In the genomic region with DNA sequence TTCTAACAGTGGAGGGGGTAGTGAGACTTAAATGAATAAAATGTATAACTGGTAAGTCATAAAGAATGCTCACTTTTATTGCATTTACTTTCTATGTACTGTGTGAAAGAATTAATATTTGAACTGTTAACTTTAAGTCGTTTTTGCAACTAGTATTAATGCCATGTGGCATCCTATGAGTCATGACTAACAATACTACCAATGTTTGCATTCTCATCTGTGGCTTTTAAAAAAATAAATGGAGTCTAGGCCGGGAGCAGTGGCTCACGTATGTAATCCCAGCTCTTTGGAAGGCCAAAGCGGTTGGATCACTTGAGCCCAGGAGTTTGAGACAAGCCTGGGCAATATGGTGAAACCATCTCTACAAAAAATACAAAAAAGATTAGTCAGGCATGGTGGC, we compare ENCODE assay signal across 16 cellular contexts. TPM values are rescaled to one million over a fixed set of nuclear protein-coding genes. Genes with fewer than 3 reads are reported as not detected.
DNase-seq lines count a peak whose midpoint lies in the region; ATAC-seq and TF ChIP-seq lines count a peak whose summit lies in the region.
"Had no signal": no experiment of that assay in that cellular context is flagged by ENCODE, and none has a peak within 500 bp of the region (broad histone marks: within the 10 kb centered on the region; RNA-seq: fewer than 3 reads in every experiment).

No MANE protein-coding gene starts in this region.

- no peaks in the 10 kb centered on the region for H3K27me3 Mint-ChIP-seq in osteocyte (ENCODE audit: unreplicated experiment)
- H3K27me3 Mint-ChIP-seq: progenitor cell of endocrine pancreas had no signal

- H3K36me3 Mint-ChIP-seq in osteocyte (ENCODE audit: unreplicated experiment), result peaks cover 8% of the 10 kb centered on the region

- peaks cover 17% of the 10 kb centered on the region for H3K4me1 Mint-ChIP-seq in osteocyte (ENCODE audit: unreplicated experiment)

- peaks cover 3% of the 10 kb centered on the region for H3K9me3 Mint-ChIP-seq in osteocyte (ENCODE audit: unreplicated experiment)
- H3K9me3 Mint-ChIP-seq: T-helper 1 cell treated with Interleukin-12 subunit alpha and Interleukin-12 subunit beta and Interleukin-4 antibody, amounts not matched to agents 30 μg/mL and 1 μg/mL, for 36 hours had no signal

- no peaks in the 10 kb centered on the region for H3K27me3 ChIP-seq in RWPE2 (ENCODE audit: insufficient read depth, poor library complexity, severe bottlenecking)
- H3K27me3 ChIP-seq: BLaER1 had no signal

- H3K9me3 ChIP-seq in RWPE2 (ENCODE audit: severe bottlenecking), result no peaks in the 10 kb centered on the region
- H3K9me3 ChIP-seq: BLaER1 had no signal

- H3K4me3 ChIP-seq in RWPE2 (ENCODE audit: severe bottlenecking), result no peak overlapping the region
- H3K4me3 ChIP-seq: BLaER1 had no signal

- H3K27ac ChIP-seq in RWPE2 (ENCODE audit: poor library complexity, severe bottlenecking) (peak overlapping the region; percentile 62), epithelial cell of prostate (peak overlapping the region; percentile 75)
- H3K27ac ChIP-seq: BLaER1 had no signal

- DNase-seq in ELR (ENCODE audit: low read depth) (peak; percentile 73), RWPE2 (ENCODE audit: low spot score) (peak; percentile 63), epithelial cell of prostate (ENCODE audit: low read depth, low spot score) (peak; percentile 93), osteocyte (ENCODE audit: extremely low spot score, unreplicated experiment) (no peak), kidney glomerular epithelial cell (lab: John Stamatoyannopoulos, UW) (no peak), NCI-H82 (lab: John Stamatoyannopoulos, UW) (no peak)
- DNase-seq in activated CD4-positive, alpha-beta T cell treated with anti-CD3 and anti-CD28 coated beads for 48 hours, result no peak
- DNase-seq: activated CD4-positive, alpha-beta T cell treated with anti-CD3 and anti-CD28 coated beads for 1 hour; glutamatergic neuron; NCI-H1105; NCI-H446 treated with DMSO at 0.1 percent for 48 hours had no signal

- H3K27ac Mint-ChIP-seq in osteocyte (ENCODE audit: unreplicated experiment), result peak overlapping the region; percentile 59
- H3K27ac Mint-ChIP-seq: progenitor cell of endocrine pancreas; T-helper 1 cell treated with Interleukin-12 subunit alpha and Interleukin-12 subunit beta and Interleukin-4 antibody, amounts not matched to agents 30 μg/mL and 1 μg/mL, for 36 hours had no signal

- H3K4me3 Mint-ChIP-seq in osteocyte (ENCODE audit: unreplicated experiment), result no peak overlapping the region
- H3K4me3 Mint-ChIP-seq: T-helper 1 cell treated with Interleukin-12 subunit alpha and Interleukin-12 subunit beta and Interleukin-4 antibody, amounts not matched to agents 30 μg/mL and 1 μg/mL, for 36 hours had no signal

- TF ChIP-seq CTCF in RWPE2 (IDR thresholded peaks at IDR 0.05; ENCODE audit: poor library complexity, severe bottlenecking), result no peak
- no peak for TF ChIP-seq CTCF in osteocyte (IDR thresholded peaks at IDR 0.05)

- ATAC-seq in RWPE2 (ENCODE audit: low read depth) (peak; percentile 93), GM18907 (IDR thresholded peaks at IDR 0.05; ENCODE audit: unreplicated experiment) (no peak)

- H3K36me3 ChIP-seq in RWPE2 (ENCODE audit: low read depth), result no peaks in the 10 kb centered on the region

- peaks cover 15% of the 10 kb centered on the region for H3K4me1 ChIP-seq in RWPE2 (ENCODE audit: insufficient read depth, poor library complexity, severe bottlenecking)
- H3K4me1 ChIP-seq: BLaER1 had no signal

RNA-seq across cellular contexts. Expression of a gene that starts 5.2 kb away (rescaled TPM):
- not detected in 2 replicates for total RNA-seq in osteocyte
- total RNA-seq: dermis microvascular lymphatic vessel endothelial cell, progenitor cell of endocrine pancreas had no signal

RNA-seq across cellular contexts. Expression of a gene that starts 39.3 kb away (rescaled TPM):
- 55.0 and 59.4 TPM in 2 replicates for total RNA-seq in osteocyte

RNA-seq across cellular contexts. Expression of a gene that starts 39.4 kb away (rescaled TPM):
- total RNA-seq in osteocyte, result 18.9 and 22.7 TPM in 2 replicates

Comparison
In these comparisons a context has a peak if more than half of its experiments do, and no peak if none do; other contexts are left out.
1. DNase-seq: peak in ELR (single experiment), RWPE2 (single experiment) and epithelial cell of prostate (single experiment); none in osteocyte (single experiment), activated CD4-positive, alpha-beta T cell treated with anti-CD3 and anti-CD28 coated beads for 48 hours (single experiment), kidney glomerular epithelial cell (single experiment) and NCI-H82 (single experiment).